Comparison of ENCODE assay signal across 30 cellular contexts in the genomic region with DNA sequence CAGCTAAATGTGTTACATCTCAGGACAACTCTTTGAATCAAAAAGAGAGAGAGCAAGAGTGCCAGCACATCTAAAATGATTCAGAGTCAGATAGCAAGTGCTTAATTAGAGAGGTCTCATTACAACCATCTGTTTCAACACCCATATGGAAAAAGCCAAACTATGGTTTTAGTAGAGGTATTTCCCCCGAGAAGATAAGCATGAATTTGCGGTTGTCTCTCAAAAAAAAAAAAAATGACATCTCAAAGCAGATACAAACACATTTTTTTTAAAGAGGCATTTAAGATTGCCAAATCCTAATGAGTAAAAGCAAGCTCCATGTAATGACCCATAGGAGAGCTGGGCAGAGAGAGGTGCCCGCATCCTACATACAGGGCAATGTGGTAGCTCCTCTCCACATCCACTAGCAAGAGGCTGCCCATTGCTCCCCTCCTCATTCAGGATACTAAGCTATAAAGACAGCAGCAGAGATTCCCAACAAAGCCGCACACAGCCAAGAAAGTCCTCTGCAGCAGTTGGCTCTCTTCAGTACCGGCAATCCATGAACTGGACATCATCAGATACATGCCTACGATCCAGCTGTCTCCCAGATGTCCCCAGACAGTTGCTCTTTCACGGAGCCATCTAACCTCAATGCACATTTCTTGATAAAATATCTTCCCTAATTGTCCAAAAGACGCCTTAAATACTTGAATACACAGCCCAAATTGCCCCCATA.
DNase-seq lines count a peak whose midpoint lies in the region; ATAC-seq and TF ChIP-seq lines count a peak whose summit lies in the region.
"Had no signal": no experiment of that assay in that cellular context is flagged by ENCODE, and none has a peak within 500 bp of the region (broad histone marks: within the 10 kb centered on the region; RNA-seq: fewer than 3 reads in every experiment).

No MANE protein-coding gene starts in this region.

- no peak overlapping the region for H3K18ac ChIP-seq in mesenchymal stem cell (ENCODE audit: low read depth in 1 of 2, low read length in 2 of 2)

- no peak for ATAC-seq in HG02981 (IDR thresholded peaks at IDR 0.05; ENCODE audit: unreplicated experiment)
- ATAC-seq: activated CD8-positive, alpha-beta memory T cell treated with anti-CD3 and anti-CD28 coated beads, Interleukin-2, amount 10 ng/mL, durations not matched to agents 7 days and 5 days; activated T-cell treated with anti-CD3 and anti-CD28 coated beads, Interleukin-2, amount 50 U/mL, for 72 hours; CD8-positive, alpha-beta T cell; esophagus mucosa; left lobe of liver; right lobe of liver; stimulated activated effector memory CD8-positive, alpha-beta T cell treated with anti-CD3 and anti-CD28 coated beads, Interleukin-12 subunit alpha, Interleukin-12 subunit beta, amount 100 ng/mL, for 72 hours; upper lobe of right lung had no signal

- no peak overlapping the region for H2BK12ac ChIP-seq in mesenchymal stem cell (ENCODE audit: low read length in 2 of 2)

- no peak overlapping the region for H2BK5ac ChIP-seq in mesenchymal stem cell (ENCODE audit: low read depth, low read length, poor library complexity, severe bottlenecking)

- peak; percentile 39 for DNase-seq in BJ (ENCODE audit: low read depth)
- peak; percentile 42 for DNase-seq in HFFc6
- peak; percentile 62 for DNase-seq in adipocyte (ENCODE audit: low read depth)
- no peak for DNase-seq in mesenchymal stem cell
- DNase-seq in substantia nigra (lab: John Stamatoyannopoulos, UW): no peak
- DNase-seq in spleen: no peak
- DNase-seq: activated CD4-positive, alpha-beta T cell treated with anti-CD3 and anti-CD28 coated beads, Interleukin-2, amount 50 U/mL, for 1 hour; activated CD8-positive, alpha-beta memory T cell treated with anti-CD3 and anti-CD28 coated beads, Interleukin-2, amount 10 ng/mL, durations not matched to agents 7 days and 5 days; activated naive CD4-positive, alpha-beta T cell treated with anti-CD3 and anti-CD28 coated beads for 36 hours; activated T-cell treated with anti-CD3 and anti-CD28 coated beads, Interleukin-2, amount 50 U/mL, for 72 hours; amygdala; CD8-positive, alpha-beta T cell; endodermal cell; GOT3; hippocampal formation; KBM-7; MG63; NCI-H1417 treated with DMSO at 0.1 percent for 48 hours; NCI-H2107; NCI-H510A; posterior cingulate gyrus; right lobe of liver; SHP77 treated with DMSO at 0.1 percent for 48 hours; stimulated activated CD4-positive, alpha-beta T cell treated with anti-CD3 and anti-CD28 coated beads, Interleukin-4, amount 100 ng/mL, for 24 hours; T-helper 9 cell; upper lobe of right lung had no signal

- H3K4ac ChIP-seq in mesenchymal stem cell (ENCODE audit: low read depth in 1 of 2, low read length in 2 of 2): no peak overlapping the region

- intact Hi-C loops in spleen (cut with DNase I; ENCODE audit: low total_unique reads): no loop called here

- H3K4me2 ChIP-seq in mesenchymal stem cell (ENCODE audit: low read length, poor library complexity, severe bottlenecking): no peak overlapping the region

- H3K27ac ChIP-seq in mesenchymal stem cell (ENCODE audit: low read length, poor library complexity, severe bottlenecking) (no peak overlapping the region), substantia nigra (ENCODE audit: low read depth, low read length, poor library complexity, severe bottlenecking) (no peak overlapping the region), spleen (no peak overlapping the region)
- H3K27ac ChIP-seq: right lobe of liver, upper lobe of right lung had no signal

- POLR2A ChIA-PET in BJ (lab: Charles Lee): no interaction called here

- 87% methylated on average over 8 of the region's 8 CpGs for WGBS in mesenchymal stem cell
- 79 to 90% (median 85%) methylated on average over 8 of the region's 8 CpGs for WGBS in spleen, 5 donors

- peak overlapping the region; percentile 51; the same call in 1 of the 2 replicates for H3K27ac Mint-ChIP-seq in HFFc6
- H3K27ac Mint-ChIP-seq: activated CD8-positive, alpha-beta memory T cell treated with anti-CD3 and anti-CD28 coated beads, Interleukin-2, amount 10 ng/mL, durations not matched to agents 7 days and 5 days; activated naive CD4-positive, alpha-beta T cell treated with anti-CD3 and anti-CD28 coated beads for 36 hours; activated T-cell treated with anti-CD3 and anti-CD28 coated beads, Interleukin-2, amount 50 U/mL, for 72 hours; CD8-positive, alpha-beta T cell; endodermal cell; stimulated activated effector memory CD8-positive, alpha-beta T cell treated with anti-CD3 and anti-CD28 coated beads, Interleukin-12 subunit alpha, Interleukin-12 subunit beta, amount 100 ng/mL, for 72 hours had no signal

- no peaks in the 10 kb centered on the region; the same call in 1 of the 2 replicates for H3K36me3 Mint-ChIP-seq in HFFc6 (ENCODE audit: low read depth)
- H3K36me3 Mint-ChIP-seq: activated CD8-positive, alpha-beta memory T cell treated with anti-CD3 and anti-CD28 coated beads, Interleukin-2, amount 10 ng/mL, durations not matched to agents 7 days and 5 days; CD8-positive, alpha-beta T cell; stimulated activated effector memory CD8-positive, alpha-beta T cell treated with anti-CD3 and anti-CD28 coated beads, Interleukin-12 subunit alpha, Interleukin-12 subunit beta, amount 100 ng/mL, for 72 hours had no signal

- TF ChIP-seq CTCF in BJ (IDR thresholded peaks at IDR 0.05; ENCODE audit: insufficient read depth, low read depth, low read length) (no peak), HFFc6 (IDR thresholded peaks at IDR 0.05) (no peak), spleen (IDR thresholded peaks at IDR 0.05 in 8 of 11, conservative IDR thresholded peaks at IDR 0.05 in 3 of 11) (no peak)

- TF ChIP-seq POLR2A in spleen (IDR thresholded peaks at IDR 0.05): no peak

- H3K14ac ChIP-seq in mesenchymal stem cell (ENCODE audit: low read length in 2 of 2): no peak overlapping the region

- peaks cover 3% of the 10 kb centered on the region; the same call in 1 of the 2 replicates for H3K27me3 Mint-ChIP-seq in HFFc6 (ENCODE audit: insufficient read depth)
- H3K27me3 Mint-ChIP-seq: activated CD8-positive, alpha-beta memory T cell treated with anti-CD3 and anti-CD28 coated beads, Interleukin-2, amount 10 ng/mL, durations not matched to agents 7 days and 5 days had no signal

- no peak overlapping the region for H2BK120ac ChIP-seq in mesenchymal stem cell (ENCODE audit: low read depth, low read length)

- peaks cover 57% of the 10 kb centered on the region for H3K4me1 Mint-ChIP-seq in HFFc6 (ENCODE audit: low read depth)
- H3K4me1 Mint-ChIP-seq: activated CD8-positive, alpha-beta memory T cell treated with anti-CD3 and anti-CD28 coated beads, Interleukin-2, amount 10 ng/mL, durations not matched to agents 7 days and 5 days; stimulated activated effector memory CD8-positive, alpha-beta T cell treated with anti-CD3 and anti-CD28 coated beads, Interleukin-12 subunit alpha, Interleukin-12 subunit beta, amount 100 ng/mL, for 72 hours had no signal

- no peak overlapping the region for H2BK15ac ChIP-seq in mesenchymal stem cell (ENCODE audit: low read depth, poor library complexity, severe bottlenecking)

- H3K9ac ChIP-seq in adipocyte (ENCODE audit: low read length) (peak overlapping the region; percentile 22), mesenchymal stem cell (ENCODE audit: low read length) (peak overlapping the region; percentile 53)

- CTCF ChIA-PET in BJ (lab: Yijun Ruan, JAX): interaction anchor here (0.6 to 1.3 kb wide), 4 partner anchors 9 to 251 kb away, joined by 3 to 5 read pairs (median 4); no protein-coding TSS in a partner anchor

- H3K23ac ChIP-seq in mesenchymal stem cell (ENCODE audit: low read length in 2 of 2): no peak overlapping the region

- no peak overlapping the region for H2AFZ ChIP-seq in mesenchymal stem cell (ENCODE audit: low read depth, low read length)

- H3K4me3 ChIP-seq in BJ (ENCODE audit: low read depth, low read length) (no peak overlapping the region), adipocyte (ENCODE audit: low read length) (peak overlapping the region; percentile 20), mesenchymal stem cell (ENCODE audit: insufficient read depth in 1 of 2, low read depth in 1 of 2, low read length in 2 of 2) (no peak overlapping the region), spleen (no peak overlapping the region)
- H3K4me3 ChIP-seq: MG63, right lobe of liver, upper lobe of right lung had no signal

- no peak overlapping the region for H4K91ac ChIP-seq in mesenchymal stem cell (ENCODE audit: low read length)

- no peak overlapping the region for H2AK5ac ChIP-seq in mesenchymal stem cell (ENCODE audit: low read length, severe bottlenecking)

- no peaks in the 10 kb centered on the region for H3K9me3 ChIP-seq in adipocyte (ENCODE audit: control insufficient read depth, low read length)
- no peaks in the 10 kb centered on the region for H3K9me3 ChIP-seq in mesenchymal stem cell (ENCODE audit: control insufficient read depth, low read length)
- no peaks in the 10 kb centered on the region for H3K9me3 ChIP-seq in spleen
- H3K9me3 ChIP-seq: MG63, right lobe of liver, upper lobe of right lung had no signal

- H3K27me3 ChIP-seq in BJ (ENCODE audit: control insufficient read depth, insufficient read depth, low read length) (no peaks in the 10 kb centered on the region), adipocyte (replicated peaks; ENCODE audit: control insufficient read depth, insufficient read depth, low read length) (no peaks in the 10 kb centered on the region), mesenchymal stem cell (ENCODE audit: control insufficient read depth in 1 of 2, insufficient read depth in 1 of 2, low read length in 2 of 2) (no peaks in the 10 kb centered on the region), spleen (replicated peaks in 1 of 7) (no peaks in the 10 kb centered on the region)
- H3K27me3 ChIP-seq: MG63, right lobe of liver, upper lobe of right lung had no signal

- H3K79me1 ChIP-seq in mesenchymal stem cell (replicated peaks; ENCODE audit: low read length, poor library complexity, severe bottlenecking): no peaks in the 10 kb centered on the region

- no peak overlapping the region for H3K4me3 Mint-ChIP-seq in HFFc6
- H3K4me3 Mint-ChIP-seq: activated CD8-positive, alpha-beta memory T cell treated with anti-CD3 and anti-CD28 coated beads, Interleukin-2, amount 10 ng/mL, durations not matched to agents 7 days and 5 days; activated naive CD4-positive, alpha-beta T cell treated with anti-CD3 and anti-CD28 coated beads for 36 hours; activated T-cell treated with anti-CD3 and anti-CD28 coated beads, Interleukin-2, amount 50 U/mL, for 72 hours; CD8-positive, alpha-beta T cell; endodermal cell; stimulated activated effector memory CD8-positive, alpha-beta T cell treated with anti-CD3 and anti-CD28 coated beads, Interleukin-12 subunit alpha, Interleukin-12 subunit beta, amount 100 ng/mL, for 72 hours had no signal

- no peak overlapping the region for H4K8ac ChIP-seq in mesenchymal stem cell (ENCODE audit: low read length)

- H3K36me3 ChIP-seq in BJ (ENCODE audit: control insufficient read depth, insufficient read depth, low read length) (no peaks in the 10 kb centered on the region), adipocyte (ENCODE audit: control insufficient read depth, insufficient read depth, low read length, severe bottlenecking) (no peaks in the 10 kb centered on the region), mesenchymal stem cell (ENCODE audit: control insufficient read depth in 1 of 2, insufficient read depth in 2 of 2, low read depth in 1 of 2, low read length in 2 of 2) (no peaks in the 10 kb centered on the region), spleen (no peaks in the 10 kb centered on the region)
- H3K36me3 ChIP-seq: MG63, right lobe of liver, upper lobe of right lung had no signal

- H3K4me1 ChIP-seq in adipocyte (ENCODE audit: control insufficient read depth, insufficient read depth, low read length) (peaks cover 49% of the 10 kb centered on the region), mesenchymal stem cell (ENCODE audit: control insufficient read depth, insufficient read depth, low read depth, low read length) (no peaks in the 10 kb centered on the region), spleen (no peaks in the 10 kb centered on the region)
- H3K4me1 ChIP-seq: right lobe of liver, upper lobe of right lung had no signal

- no peaks in the 10 kb centered on the region for H3K9me3 Mint-ChIP-seq in HFFc6
- H3K9me3 Mint-ChIP-seq: activated naive CD4-positive, alpha-beta T cell treated with anti-CD3 and anti-CD28 coated beads for 36 hours; activated T-cell treated with anti-CD3 and anti-CD28 coated beads, Interleukin-2, amount 50 U/mL, for 72 hours; CD8-positive, alpha-beta T cell; endodermal cell; stimulated activated effector memory CD8-positive, alpha-beta T cell treated with anti-CD3 and anti-CD28 coated beads, Interleukin-12 subunit alpha, Interleukin-12 subunit beta, amount 100 ng/mL, for 72 hours had no signal

Comparison
In these comparisons a context has a peak if more than half of its experiments do, and no peak if none do; other contexts are left out.
1. DNase-seq: peak in BJ (single experiment), HFFc6 (single experiment) and adipocyte (single experiment); none in mesenchymal stem cell (single experiment), substantia nigra (0 of 49) and spleen (single experiment).